Comparison of ENCODE assay signal across 8 cellular contexts in the genomic region with DNA sequence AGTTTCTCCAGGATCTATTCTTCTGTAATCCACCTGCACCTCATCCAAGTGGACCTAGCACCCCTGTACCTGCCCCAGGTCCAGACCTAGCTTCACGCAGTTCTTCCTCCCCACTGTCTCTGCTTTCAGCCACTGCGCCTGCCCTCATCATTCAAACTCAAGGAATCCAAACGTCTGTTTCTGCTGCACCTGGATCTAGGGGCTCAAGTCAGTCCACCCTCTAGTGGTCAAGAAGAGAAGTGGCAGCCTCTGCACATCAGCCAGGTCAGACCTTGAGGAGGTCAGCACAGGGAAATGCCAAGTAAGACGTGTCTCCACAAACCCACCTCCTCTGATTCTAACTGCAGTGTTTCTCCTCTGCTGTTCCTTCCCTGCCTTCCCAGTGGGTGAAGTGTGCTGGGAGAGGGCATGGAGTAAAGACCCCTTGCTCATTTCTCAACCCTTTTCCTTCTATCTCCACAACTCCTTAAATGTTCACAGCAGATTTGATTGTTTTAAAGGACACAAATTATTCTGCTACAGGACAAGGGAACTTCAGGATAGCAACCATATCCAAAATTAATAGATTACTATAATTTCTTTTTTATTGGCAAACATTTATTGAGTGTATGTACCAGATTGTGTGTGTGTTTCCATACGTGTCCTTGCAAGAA. TPM values are rescaled to one million over a fixed set of nuclear protein-coding genes. Genes with fewer than 3 reads are reported as not detected.
DNase-seq lines count a peak whose midpoint lies in the region; ATAC-seq and TF ChIP-seq lines count a peak whose summit lies in the region.

No MANE protein-coding gene starts in this region.

- H3K4me3 ChIP-seq in mesendoderm (ENCODE audit: low read length) (no peak overlapping the region), aorta (ENCODE audit: low read length in 2 of 2) (no peak overlapping the region)

- POLR2A ChIA-PET in activated B cell treated with CpG ODN at 0.5 μM for 24 hours (lab: Charles Lee) = no interaction called here

- peak; percentile 56 for TF ChIP-seq CTCF in activated B cell treated with CpG ODN at 0.5 μM for 24 hours (IDR thresholded peaks at IDR 0.05)

- DNase-seq in COR-L47 (lab: John Stamatoyannopoulos, UW) = peak; percentile 43
- peak; percentile 32 for DNase-seq in NCI-H2171 treated with DMSO at 0.1 percent for 48 hours (lab: John Stamatoyannopoulos, UW)
- no peak for DNase-seq in activated B cell treated with CpG ODN at 0.5 μM for 24 hours
- DNase-seq in effector CD8-positive, alpha-beta T cell (lab: John Stamatoyannopoulos, UW) = peak; percentile 5
- DNase-seq in mesendoderm = peak; percentile 86
- DNase-seq in aorta = no peak

- H3K9ac ChIP-seq in mesendoderm (ENCODE audit: low read length) = no peak overlapping the region

- no peaks in the 10 kb centered on the region for H3K36me3 Mint-ChIP-seq in activated B cell treated with CpG ODN at 0.5 μM for 24 hours (ENCODE audit: low read depth)

- no peak overlapping the region for H2AK5ac ChIP-seq in mesendoderm (ENCODE audit: low read length)

- no peak overlapping the region for H3K18ac ChIP-seq in mesendoderm (ENCODE audit: low read length)

- H3K4me1 ChIP-seq in mesendoderm (ENCODE audit: control insufficient read depth, low read depth, low read length) (peaks cover 2% of the 10 kb centered on the region), aorta (ENCODE audit: control insufficient read depth in 1 of 2, insufficient read depth in 2 of 2, low read length in 2 of 2) (no peaks in the 10 kb centered on the region)

- H3K4ac ChIP-seq in mesendoderm (ENCODE audit: low read depth, low read length) = no peak overlapping the region

- peaks cover 37% of the 10 kb centered on the region for H3K27me3 Mint-ChIP-seq in activated B cell treated with CpG ODN at 0.5 μM for 24 hours

- no peak overlapping the region for H3K27ac Mint-ChIP-seq in activated B cell treated with CpG ODN at 0.5 μM for 24 hours

- H2BK15ac ChIP-seq in mesendoderm (replicated peaks; ENCODE audit: low read depth) = no peak overlapping the region

- no peak overlapping the region for H3K27ac ChIP-seq in mesendoderm (ENCODE audit: low read depth, low read length)
- no peak overlapping the region for H3K27ac ChIP-seq in aorta (ENCODE audit: low read depth in 1 of 2, low read length in 2 of 2)

- no peak overlapping the region for H3K23ac ChIP-seq in mesendoderm (ENCODE audit: low read length)

- H3K36me3 ChIP-seq in mesendoderm (ENCODE audit: control insufficient read depth, insufficient read depth, low read length) = no peaks in the 10 kb centered on the region
- no peaks in the 10 kb centered on the region for H3K36me3 ChIP-seq in aorta (ENCODE audit: control insufficient read depth in 1 of 2, insufficient read depth in 2 of 2, low read length in 1 of 2)

- CTCF ChIA-PET in activated B cell treated with CpG ODN at 0.5 μM for 24 hours (lab: Charles Lee) = interaction anchor here (0.7 to 1.5 kb wide), 5 partner anchors 12 to 1913 kb away, joined by 3 to 7 read pairs (median 4); no protein-coding TSS in a partner anchor

- no peaks in the 10 kb centered on the region for H3K79me1 ChIP-seq in mesendoderm (ENCODE audit: low read length)

- no peak overlapping the region for H3K4me2 ChIP-seq in mesendoderm (ENCODE audit: low read length)

- H3K9me3 Mint-ChIP-seq in activated B cell treated with CpG ODN at 0.5 μM for 24 hours = no peaks in the 10 kb centered on the region

- intact Hi-C loops in activated B cell treated with CpG ODN at 0.5 μM for 24 hours (cut with micrococcal nuclease) (loop anchor here (1.0 to 5.0 kb wide), 4 partner anchors 231 to 1913 kb away; no protein-coding TSS in a partner anchor), aorta (cut with DNase I) (no loop called here)

- no peak overlapping the region for H4K5ac ChIP-seq in mesendoderm (ENCODE audit: low read length)

- peak overlapping the region; percentile 79 for H3K56ac ChIP-seq in mesendoderm (ENCODE audit: low read length)

- no peak overlapping the region for H2BK5ac ChIP-seq in mesendoderm (ENCODE audit: low read length)

- no peaks in the 10 kb centered on the region for H3K9me3 ChIP-seq in aorta (ENCODE audit: control insufficient read depth, low read length)

- H3K4me1 Mint-ChIP-seq in activated B cell treated with CpG ODN at 0.5 μM for 24 hours = no peaks in the 10 kb centered on the region

- H3K4me3 Mint-ChIP-seq in activated B cell treated with CpG ODN at 0.5 μM for 24 hours = no peak overlapping the region

- WGBS in mesendoderm (ENCODE audit: extremely low coverage, insufficient coverage, low lambda C conversion rate) = no CpG with 5 or more reads among the region's 5 CpGs
- WGBS in aorta, 2 donors = 31 to 35% methylated on average over 5 of the region's 5 CpGs

- no peaks in the 10 kb centered on the region for H3K79me2 ChIP-seq in mesendoderm (ENCODE audit: control insufficient read depth, insufficient read depth, low read length)

- no peak overlapping the region for H2BK120ac ChIP-seq in mesendoderm (ENCODE audit: low read depth, low read length)

- ATAC-seq in GM19043 (IDR thresholded peaks at IDR 0.05; ENCODE audit: low read depth, unreplicated experiment) (peak; percentile 96), HG03064 (IDR thresholded peaks at IDR 0.05; ENCODE audit: low read depth, unreplicated experiment) (peak; percentile 89), activated B cell treated with CpG ODN at 0.5 μM for 24 hours (ENCODE audit: low read depth) (peak; percentile 81), aorta (ENCODE audit: low FRiP score) (peak; percentile 83)

- no peak overlapping the region for H4K8ac ChIP-seq in mesendoderm (ENCODE audit: low read depth, low read length)

- H3K27me3 ChIP-seq in mesendoderm (ENCODE audit: insufficient read depth, low read length, poor library complexity) = no peaks in the 10 kb centered on the region
- no peaks in the 10 kb centered on the region for H3K27me3 ChIP-seq in aorta (ENCODE audit: control insufficient read depth in 1 of 2, insufficient read depth in 2 of 2, low read length in 1 of 2)

RNA-seq across cellular contexts. Expression of a gene that starts 8.7 kb away (rescaled TPM):
- total RNA-seq in activated B cell treated with CpG ODN at 0.5 μM for 24 hours (0.02 TPM in 1 of 2 replicates, not detected in the other), aorta (10 to 100 TPM; 24.9 to 25.5 TPM)
- 1.2 TPM for polyA plus RNA-seq in mesendoderm (2013, experiment 1 of 2)
- polyA plus RNA-seq in mesendoderm (2013, experiment 2 of 2) = 0.83 TPM
- 10 to 100 TPM in 1 of 2 donors, 1 to 10 TPM in 1; 5.3 to 18.1 TPM for polyA plus RNA-seq in aorta

Comparison
In these comparisons a context has a peak if more than half of its experiments do, and no peak if none do; other contexts are left out.
1. DNase-seq: peak in COR-L47 (single experiment), NCI-H2171 treated with DMSO at 0.1 percent for 48 hours (single experiment), effector CD8-positive, alpha-beta T cell (single experiment) and mesendoderm (single experiment); none in activated B cell treated with CpG ODN at 0.5 μM for 24 hours (single experiment) and aorta (0 of 2).
2. RNA of a gene that starts 8.7 kb away (total RNA-seq): 24.9 to 25.5 TPM in aorta; 0.02 TPM in activated B cell treated with CpG ODN at 0.5 μM for 24 hours; every median in the first group is over 10 times any median in the second.
3. Peak in every context shown above with its lines, with median percentiles within 50 percentile points of each other: ATAC-seq.